12 cellular contexts compared by ENCODE assay signal in genomic region chr17:66492080-66492479, GRCh38.
A peak's percentile ranks its signal among the peaks of the same experiment; 100 is the strongest.
DNase-seq lines count a peak whose midpoint lies in the region; ATAC-seq and TF ChIP-seq lines count a peak whose summit lies in the region.
"Had no signal": no experiment of that assay in that cellular context is flagged by ENCODE, and none has a peak within 500 bp of the region (broad histone marks: within the 10 kb centered on the region; RNA-seq: fewer than 3 reads in every experiment).

No MANE protein-coding gene starts in this region.

- no peaks in the 10 kb centered on the region for H3K27me3 Mint-ChIP-seq in activated CD4-positive, alpha-beta T cell treated with anti-CD3 and anti-CD28 coated beads, Interleukin-2, amount 10 ng/mL, durations not matched to agents 24 days and 14 days
- H3K27me3 Mint-ChIP-seq in H9 (ENCODE audit: low read depth) = no peaks in the 10 kb centered on the region
- H3K27me3 Mint-ChIP-seq in activated T-helper 17 cell treated with anti-CD3 and anti-CD28 coated beads, Interleukin-2, amount 50 U/mL, for 72 hours = no peaks in the 10 kb centered on the region
- no peaks in the 10 kb centered on the region for H3K27me3 Mint-ChIP-seq in naive thymus-derived CD4-positive, alpha-beta T cell
- H3K27me3 Mint-ChIP-seq in CD8-positive, alpha-beta memory T cell = no peaks in the 10 kb centered on the region
- H3K27me3 Mint-ChIP-seq: CD4-positive, CD25-positive, alpha-beta regulatory T cell had no signal

- no peak overlapping the region for H3T11ph ChIP-seq in H9 (ENCODE audit: low read length)

- H3K4me1 ChIP-seq in H9 (ENCODE audit: insufficient read depth, low read length) (peaks cover 7% of the 10 kb centered on the region), uterus (no peaks in the 10 kb centered on the region)
- peaks cover 0 to 40% of the 10 kb centered on the region in 2 donors for H3K4me1 ChIP-seq in naive thymus-derived CD4-positive, alpha-beta T cell (ENCODE audit: control insufficient read depth in 2 of 2, insufficient read depth in 2 of 2, low read length in 2 of 2)
- H3K4me1 ChIP-seq in CD8-positive, alpha-beta memory T cell (ENCODE audit: insufficient read depth, low read length) = peaks cover 25% of the 10 kb centered on the region

- CTCF ChIA-PET in naive thymus-derived CD4-positive, alpha-beta T cell (lab: Charles Lee) = no interaction called here
- CTCF ChIA-PET in CD8-positive, alpha-beta memory T cell (lab: Charles Lee) = no interaction called here

- peaks cover 31% of the 10 kb centered on the region for H3K36me3 Mint-ChIP-seq in activated CD4-positive, alpha-beta T cell treated with anti-CD3 and anti-CD28 coated beads, Interleukin-2, amount 10 ng/mL, durations not matched to agents 24 days and 14 days (ENCODE audit: low read depth)
- H3K36me3 Mint-ChIP-seq in H9 (ENCODE audit: insufficient read depth in 1 of 3, low read depth in 3 of 3) = no peaks in the 10 kb centered on the region
- peaks cover 27% of the 10 kb centered on the region for H3K36me3 Mint-ChIP-seq in activated T-helper 17 cell treated with anti-CD3 and anti-CD28 coated beads, Interleukin-2, amount 50 U/mL, for 72 hours (ENCODE audit: low read depth)
- peaks cover 3 to 34% (median 16%) of the 10 kb centered on the region in 5 donors for H3K36me3 Mint-ChIP-seq in naive thymus-derived CD4-positive, alpha-beta T cell
- peaks cover 0 to 4% (median 2%) of the 10 kb centered on the region in 3 donors for H3K36me3 Mint-ChIP-seq in CD8-positive, alpha-beta memory T cell

- no peak overlapping the region for H2BK15ac ChIP-seq in H9 (ENCODE audit: low read depth, low read length)

- H3K4me3 Mint-ChIP-seq in activated CD4-positive, alpha-beta T cell treated with anti-CD3 and anti-CD28 coated beads, Interleukin-2, amount 10 ng/mL, durations not matched to agents 24 days and 14 days = no peak overlapping the region
- H3K4me3 Mint-ChIP-seq in H9 = no peak overlapping the region
- no peak overlapping the region for H3K4me3 Mint-ChIP-seq in activated T-helper 17 cell treated with anti-CD3 and anti-CD28 coated beads, Interleukin-2, amount 50 U/mL, for 72 hours
- H3K4me3 Mint-ChIP-seq in naive thymus-derived CD4-positive, alpha-beta T cell = peak overlapping the region in 6 of 10 donors; percentile 1 to 58 (median 20)
- no peak overlapping the region for H3K4me3 Mint-ChIP-seq in CD8-positive, alpha-beta memory T cell

- no peak overlapping the region for H4K91ac ChIP-seq in H9 (ENCODE audit: insufficient read length, low read depth, low read length)

- H3K18ac ChIP-seq in H9 (ENCODE audit: insufficient read length, low read depth, low read length) = no peak overlapping the region

- no peak overlapping the region for H3K14ac ChIP-seq in H9 (ENCODE audit: insufficient read depth, low read length)

- H3K23me2 ChIP-seq in H9 (ENCODE audit: insufficient read length, low read depth, low read length, poor library complexity, severe bottlenecking) = no peaks in the 10 kb centered on the region

- no peak overlapping the region for H2AFZ ChIP-seq in H9 (ENCODE audit: low read length)

- H3K27me3 ChIP-seq in H9 (ENCODE audit: insufficient read depth, low read length) (no peaks in the 10 kb centered on the region), uterus (no peaks in the 10 kb centered on the region)
- no peaks in the 10 kb centered on the region for H3K27me3 ChIP-seq in naive thymus-derived CD4-positive, alpha-beta T cell (ENCODE audit: control insufficient read depth in 2 of 2, insufficient read depth in 2 of 2, low read length in 2 of 2)
- H3K27me3 ChIP-seq in CD8-positive, alpha-beta memory T cell (ENCODE audit: insufficient read depth, low read length, poor library complexity, severe bottlenecking) = no peaks in the 10 kb centered on the region

- H3K4ac ChIP-seq in H9 (ENCODE audit: low read depth, low read length) = 0 out of 2 replicates have a peak overlapping the region, but pooled peaks have one; percentile 30

- intact Hi-C loops in activated CD4-positive, alpha-beta T cell treated with anti-CD3 and anti-CD28 coated beads, Interleukin-2, amount 10 ng/mL, durations not matched to agents 24 days and 14 days (cut with micrococcal nuclease) = no loop called here
- intact Hi-C loops in naive thymus-derived CD4-positive, alpha-beta T cell (cut with micrococcal nuclease) = loop anchor here in 1 of 2 donors (5.0 kb wide), 1 partner anchor 50 kb away; no protein-coding TSS in a partner anchor
- intact Hi-C loops in uterus (cut with DNase I; ENCODE audit: low total_unique reads) = no loop called here

- no peak overlapping the region for H3K4me2 ChIP-seq in H9 (ENCODE audit: insufficient read depth, insufficient read length, low read length)

- H3K27ac ChIP-seq in H9 (ENCODE audit: insufficient read length, low read depth, low read length) (no peak overlapping the region), uterus (peak overlapping the region in 1 of 2 donors; percentile 64)
- H3K27ac ChIP-seq in naive thymus-derived CD4-positive, alpha-beta T cell (ENCODE audit: low read depth, low read length) = no peak overlapping the region
- H3K27ac ChIP-seq in CD8-positive, alpha-beta memory T cell (ENCODE audit: low read depth, low read length) = no peak overlapping the region

- no CpG with 5 or more reads among the region's 4 CpGs for WGBS in H9 (ENCODE audit: extremely low coverage, insufficient read length, low lambda C conversion rate)

- no peak overlapping the region for H3K56ac ChIP-seq in H9 (ENCODE audit: insufficient read length, low read depth, low read length)

- H2BK120ac ChIP-seq in H9 (ENCODE audit: low read depth, low read length, poor library complexity, severe bottlenecking) = no peak overlapping the region

- no peak overlapping the region for H2AK5ac ChIP-seq in H9 (ENCODE audit: insufficient read length, low read length)

- no peak overlapping the region for H3K23ac ChIP-seq in H9 (ENCODE audit: insufficient read length, low read depth, low read length)

- ATAC-seq in activated T-helper 17 cell treated with anti-CD3 and anti-CD28 coated beads, Interleukin-2, amount 50 U/mL, for 72 hours (replicated peaks) = no peak
- no peak for ATAC-seq in naive thymus-derived CD4-positive, alpha-beta T cell

- H2BK5ac ChIP-seq in H9 (ENCODE audit: insufficient read length, low read length) = no peak overlapping the region

- no peak for TF ChIP-seq POLR2A in uterus (IDR thresholded peaks at IDR 0.05)

- no peaks in the 10 kb centered on the region for H4K20me1 ChIP-seq in H9 (ENCODE audit: control insufficient read depth, insufficient read depth, insufficient read length)

- no peaks in the 10 kb centered on the region for H3K79me1 ChIP-seq in H9 (ENCODE audit: insufficient read depth, low read depth, low read length, poor library complexity, severe bottlenecking)

- no peak overlapping the region for H2BK12ac ChIP-seq in H9 (ENCODE audit: insufficient read length, low read depth, low read length)

- H3K9ac ChIP-seq in H9 (ENCODE audit: extremely low read depth, insufficient read length, low read length) = no peak overlapping the region

- H3K79me2 ChIP-seq in H9 (ENCODE audit: insufficient read depth, low read length) = no peaks in the 10 kb centered on the region

- peak overlapping the region; percentile 48 for H3K27ac Mint-ChIP-seq in activated CD4-positive, alpha-beta T cell treated with anti-CD3 and anti-CD28 coated beads, Interleukin-2, amount 10 ng/mL, durations not matched to agents 24 days and 14 days
- 0 out of 7 replicates have a peak overlapping the region, but pooled peaks of 1 of the 3 experiments have one; percentile 5 for H3K27ac Mint-ChIP-seq in H9
- peak overlapping the region; percentile 49 for H3K27ac Mint-ChIP-seq in activated T-helper 17 cell treated with anti-CD3 and anti-CD28 coated beads, Interleukin-2, amount 50 U/mL, for 72 hours
- peak overlapping the region in 7 of 9 donors; percentile 5 to 60 (median 37) for H3K27ac Mint-ChIP-seq in naive thymus-derived CD4-positive, alpha-beta T cell
- H3K27ac Mint-ChIP-seq in CD8-positive, alpha-beta memory T cell = peak overlapping the region in 3 of 8 donors; percentile 0 to 52 (median 35)

- H2BK20ac ChIP-seq in H9 (ENCODE audit: low read depth, low read length, poor library complexity, severe bottlenecking) = no peak overlapping the region

- H3K4me1 Mint-ChIP-seq in activated CD4-positive, alpha-beta T cell treated with anti-CD3 and anti-CD28 coated beads, Interleukin-2, amount 10 ng/mL, durations not matched to agents 24 days and 14 days = peaks cover 52% of the 10 kb centered on the region
- H3K4me1 Mint-ChIP-seq in H9 = peaks cover 31 to 34% of the 10 kb centered on the region in 2 experiments
- peaks cover 41% of the 10 kb centered on the region for H3K4me1 Mint-ChIP-seq in activated T-helper 17 cell treated with anti-CD3 and anti-CD28 coated beads, Interleukin-2, amount 50 U/mL, for 72 hours
- peaks cover 32 to 90% (median 82%) of the 10 kb centered on the region in 7 donors for H3K4me1 Mint-ChIP-seq in naive thymus-derived CD4-positive, alpha-beta T cell
- H3K4me1 Mint-ChIP-seq in CD8-positive, alpha-beta memory T cell = peaks cover 21 to 41% (median 27%) of the 10 kb centered on the region in 3 donors

- no peak overlapping the region for H4K5ac ChIP-seq in H9 (ENCODE audit: insufficient read length, low read depth, low read length)

- POLR2A ChIA-PET in naive thymus-derived CD4-positive, alpha-beta T cell (lab: Charles Lee) = no interaction called here
- POLR2A ChIA-PET in CD8-positive, alpha-beta memory T cell (lab: Charles Lee) = no interaction called here

- no peak for TF ChIP-seq CTCF in H9 (conservative IDR thresholded peaks at IDR 0.05)
- TF ChIP-seq CTCF in uterus (IDR thresholded peaks at IDR 0.05) = no peak

- no peak overlapping the region for H3K4me3 ChIP-seq in naive thymus-derived CD4-positive, alpha-beta T cell (ENCODE audit: low read length)
- H3K4me3 ChIP-seq in CD8-positive, alpha-beta memory T cell (ENCODE audit: low read length) = no peak overlapping the region
- H3K4me3 ChIP-seq in uterus = no peak overlapping the region

- DNase-seq in activated CD4-positive, alpha-beta T cell treated with anti-CD3 and anti-CD28 coated beads, Interleukin-2, amount 10 ng/mL, durations not matched to agents 24 days and 14 days = no peak
- DNase-seq in activated CD4-positive, alpha-beta T cell treated with anti-CD3 and anti-CD28 coated beads for 48 hours = no peak
- DNase-seq in H9 (no peak), uterus (no peak), HPDE6-E6E7 (ENCODE audit: extremely low spot score) (no peak)
- DNase-seq in naive thymus-derived CD4-positive, alpha-beta T cell = no peak
- no peak for DNase-seq in CD8-positive, alpha-beta memory T cell
- DNase-seq: AML-193; CD4-positive, CD25-positive, alpha-beta regulatory T cell; GF-D8; GOT3 had no signal

- H3K9me3 ChIP-seq in H9 (ENCODE audit: control insufficient read depth, low read depth, low read length) (no peaks in the 10 kb centered on the region), uterus (no peaks in the 10 kb centered on the region)
- H3K9me3 ChIP-seq in naive thymus-derived CD4-positive, alpha-beta T cell (ENCODE audit: control insufficient read depth in 2 of 3, low read length in 3 of 3) = no peaks in the 10 kb centered on the region
- H3K9me3 ChIP-seq in CD8-positive, alpha-beta memory T cell (ENCODE audit: low read length) = no peaks in the 10 kb centered on the region

- H4K8ac ChIP-seq in H9 (replicated peaks; ENCODE audit: insufficient read length, low read depth, low read length) = no peak overlapping the region

- H3K9me3 Mint-ChIP-seq in activated CD4-positive, alpha-beta T cell treated with anti-CD3 and anti-CD28 coated beads, Interleukin-2, amount 10 ng/mL, durations not matched to agents 24 days and 14 days = peaks cover 4% of the 10 kb centered on the region
- no peaks in the 10 kb centered on the region for H3K9me3 Mint-ChIP-seq in H9
- H3K9me3 Mint-ChIP-seq in activated T-helper 17 cell treated with anti-CD3 and anti-CD28 coated beads, Interleukin-2, amount 50 U/mL, for 72 hours = no peaks in the 10 kb centered on the region
- peaks cover 0 to under 1% (median 0%) of the 10 kb centered on the region in 11 donors for H3K9me3 Mint-ChIP-seq in naive thymus-derived CD4-positive, alpha-beta T cell
- no peaks in the 10 kb centered on the region for H3K9me3 Mint-ChIP-seq in CD8-positive, alpha-beta memory T cell
- H3K9me3 Mint-ChIP-seq: CD4-positive, CD25-positive, alpha-beta regulatory T cell had no signal

- H3K36me3 ChIP-seq in naive thymus-derived CD4-positive, alpha-beta T cell (ENCODE audit: control insufficient read depth in 2 of 3, insufficient read depth in 3 of 3, low read length in 3 of 3) = peaks cover 0 to 11% (median 0%) of the 10 kb centered on the region in 3 experiments
- H3K36me3 ChIP-seq in CD8-positive, alpha-beta memory T cell (ENCODE audit: insufficient read depth, low read length) = no peaks in the 10 kb centered on the region
- no peaks in the 10 kb centered on the region for H3K36me3 ChIP-seq in uterus

Comparison
In these comparisons a context has a peak if more than half of its experiments do, and no peak if none do; other contexts are left out.
1. H3K4me3 Mint-ChIP-seq: peak in naive thymus-derived CD4-positive, alpha-beta T cell (6 of 10); none in activated CD4-positive, alpha-beta T cell treated with anti-CD3 and anti-CD28 coated beads, Interleukin-2, amount 10 ng/mL, durations not matched to agents 24 days and 14 days (single experiment), H9 (0 of 2), activated T-helper 17 cell treated with anti-CD3 and anti-CD28 coated beads, Interleukin-2, amount 50 U/mL, for 72 hours (single experiment) and CD8-positive, alpha-beta memory T cell (0 of 7).